In the genomic region with DNA sequence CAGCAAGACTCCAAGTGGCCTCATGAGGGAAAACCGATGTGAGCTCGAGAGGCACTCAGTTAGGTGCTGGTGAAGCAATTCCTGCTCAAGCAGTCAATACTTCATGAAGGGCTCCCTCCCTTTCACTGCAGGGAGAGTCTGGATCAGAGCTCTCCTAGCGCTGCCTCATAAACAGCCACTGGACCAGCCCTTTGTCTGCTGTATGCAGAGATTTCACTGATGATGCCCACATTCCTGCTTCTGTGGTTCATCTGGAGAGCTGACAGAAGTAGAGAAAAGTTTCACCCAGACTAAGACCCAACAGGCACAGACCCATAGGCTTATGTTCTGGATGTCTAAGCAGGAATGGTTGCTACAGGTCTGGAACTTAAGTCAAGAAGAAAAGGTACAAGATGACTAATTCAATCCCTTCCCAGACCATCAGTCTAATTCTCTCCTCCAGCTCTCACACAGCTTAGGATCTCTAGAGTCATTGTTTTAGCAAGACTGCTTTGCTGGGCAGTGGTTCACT, we compare ENCODE assay signal across 13 cellular contexts. TPM values are rescaled to one million over a fixed set of nuclear protein-coding genes. Genes with fewer than 3 reads are reported as not detected.
DNase-seq lines count a peak whose midpoint lies in the region; ATAC-seq, FAIRE-seq and TF ChIP-seq lines count a peak whose summit lies in the region.
"Had no signal": no experiment of that assay in that cellular context is flagged by ENCODE, and none has a peak within 500 bp of the region (broad histone marks: within the 10 kb centered on the region; RNA-seq: fewer than 3 reads in every experiment).

No MANE protein-coding gene starts in this region.

- ATAC-seq in activated T-helper 17 cell treated with anti-CD3 and anti-CD28 coated beads, Interleukin-2, amount 50 U/mL, for 72 hours (replicated peaks): no peak
- ATAC-seq: gastrocnemius medialis had no signal

- peak overlapping the region; percentile 99 for H3K27ac Mint-ChIP-seq in activated naive CD4-positive, alpha-beta T cell treated with anti-CD3 and anti-CD28 coated beads, Interleukin-2, amount 50 U/mL, for 24 hours
- H3K27ac Mint-ChIP-seq in activated T-helper 17 cell treated with anti-CD3 and anti-CD28 coated beads, Interleukin-2, amount 50 U/mL, for 72 hours: peak overlapping the region; percentile 93
- peak overlapping the region; percentile 93 to 97 (median 96) for H3K27ac Mint-ChIP-seq in immature natural killer cell
- peak overlapping the region; percentile 33 for H3K27ac Mint-ChIP-seq in type B pancreatic cell

- H3K36me3 Mint-ChIP-seq in activated naive CD4-positive, alpha-beta T cell treated with anti-CD3 and anti-CD28 coated beads, Interleukin-2, amount 50 U/mL, for 24 hours: peaks cover 27% of the 10 kb centered on the region
- peaks cover 96% of the 10 kb centered on the region for H3K36me3 Mint-ChIP-seq in activated T-helper 17 cell treated with anti-CD3 and anti-CD28 coated beads, Interleukin-2, amount 50 U/mL, for 72 hours (ENCODE audit: low read depth)
- peaks cover 57 to 80% (median 59%) of the 10 kb centered on the region in 3 donors for H3K36me3 Mint-ChIP-seq in immature natural killer cell
- peaks cover 4% of the 10 kb centered on the region for H3K36me3 Mint-ChIP-seq in type B pancreatic cell

- no peaks in the 10 kb centered on the region for H3K27me3 Mint-ChIP-seq in activated naive CD4-positive, alpha-beta T cell treated with anti-CD3 and anti-CD28 coated beads, Interleukin-2, amount 50 U/mL, for 24 hours
- no peaks in the 10 kb centered on the region for H3K27me3 Mint-ChIP-seq in activated T-helper 17 cell treated with anti-CD3 and anti-CD28 coated beads, Interleukin-2, amount 50 U/mL, for 72 hours
- H3K27me3 Mint-ChIP-seq in immature natural killer cell (ENCODE audit: low read depth in 3 of 3) (peaks cover 14 to 21% (median 16%) of the 10 kb centered on the region in 3 donors), type B pancreatic cell (peaks cover 7% of the 10 kb centered on the region)

- no peaks in the 10 kb centered on the region for H3K9me3 Mint-ChIP-seq in activated naive CD4-positive, alpha-beta T cell treated with anti-CD3 and anti-CD28 coated beads, Interleukin-2, amount 50 U/mL, for 24 hours
- no peaks in the 10 kb centered on the region for H3K9me3 Mint-ChIP-seq in activated T-helper 17 cell treated with anti-CD3 and anti-CD28 coated beads, Interleukin-2, amount 50 U/mL, for 72 hours
- peaks cover 0 to 2% (median 0%) of the 10 kb centered on the region in 6 donors for H3K9me3 Mint-ChIP-seq in immature natural killer cell
- H3K9me3 Mint-ChIP-seq in type B pancreatic cell: no peaks in the 10 kb centered on the region
- H3K9me3 Mint-ChIP-seq: nephron had no signal

- peak overlapping the region; percentile 81 for H3K4me3 Mint-ChIP-seq in activated naive CD4-positive, alpha-beta T cell treated with anti-CD3 and anti-CD28 coated beads, Interleukin-2, amount 50 U/mL, for 24 hours
- H3K4me3 Mint-ChIP-seq in activated T-helper 17 cell treated with anti-CD3 and anti-CD28 coated beads, Interleukin-2, amount 50 U/mL, for 72 hours: peak overlapping the region; percentile 86
- H3K4me3 Mint-ChIP-seq in immature natural killer cell: peak overlapping the region; percentile 96 to 99 (median 99)
- peak overlapping the region; percentile 56 for H3K4me3 Mint-ChIP-seq in type B pancreatic cell

- no peak for TF ChIP-seq CTCF in type B pancreatic cell (conservative IDR thresholded peaks at IDR 0.05)

- H3K4me1 Mint-ChIP-seq in activated naive CD4-positive, alpha-beta T cell treated with anti-CD3 and anti-CD28 coated beads, Interleukin-2, amount 50 U/mL, for 24 hours: peaks cover 86% of the 10 kb centered on the region
- peaks cover 51% of the 10 kb centered on the region for H3K4me1 Mint-ChIP-seq in activated T-helper 17 cell treated with anti-CD3 and anti-CD28 coated beads, Interleukin-2, amount 50 U/mL, for 72 hours
- H3K4me1 Mint-ChIP-seq in immature natural killer cell (peaks cover 83 to 85% of the 10 kb centered on the region in 2 donors), type B pancreatic cell (ENCODE audit: unreplicated experiment) (peaks cover 26% of the 10 kb centered on the region)

- FAIRE-seq in H54 (lab: Jason Lieb, UNC): no peak

- DNase-seq in activated naive CD4-positive, alpha-beta T cell treated with anti-CD3 and anti-CD28 coated beads, Interleukin-2, amount 50 U/mL, for 16 hours: no peak
- DNase-seq in immature natural killer cell (no peak), type B pancreatic cell (ENCODE audit: extremely low spot score, unreplicated experiment) (no peak), H54 (ENCODE audit: insufficient read length, low spot score) (no peak), DMS114 treated with DMSO at 0.1 percent for 48 hours (lab: John Stamatoyannopoulos, UW; ENCODE audit: unreplicated experiment) (no peak), KG1 (lab: John Stamatoyannopoulos, UW) (no peak)
- DNase-seq: colonic mucosa; gastrocnemius medialis; NCI-H446 treated with DMSO at 0.1 percent for 48 hours; stimulated activated CD4-positive, alpha-beta T cell treated with anti-CD3 and anti-CD28 coated beads, Interleukin-12 subunit alpha, Interleukin-12 subunit beta, amount 100 ng/mL, for 4 hours had no signal

- no peak for TF ChIP-seq POLR2A in H54 (IDR thresholded peaks at IDR 0.05; ENCODE audit: low read depth, low read length)

RNA-seq across cellular contexts. Expression of a gene that starts 4.0 kb away (rescaled TPM):
- 100 to 1,000 TPM; 199 to 269 TPM for total RNA-seq in activated T-helper 17 cell treated with anti-CD3 and anti-CD28 coated beads, Interleukin-2, amount 50 U/mL, for 72 hours
- polyA plus RNA-seq in immature natural killer cell: 1,000 to 10,000 TPM; 1,092 to 2,060 (median 1,799) TPM
- total RNA-seq in type B pancreatic cell (ENCODE audit: low replicate concordance): 70.4 and 104 TPM in 2 replicates

RNA-seq across cellular contexts. Expression of a gene that starts 27.8 kb away (rescaled TPM):
- 1 to 10 TPM in 1 of 2 donors, not detected in 1; 1.2 TPM for total RNA-seq in activated T-helper 17 cell treated with anti-CD3 and anti-CD28 coated beads, Interleukin-2, amount 50 U/mL, for 72 hours
- polyA plus RNA-seq in immature natural killer cell: not detected
- total RNA-seq in type B pancreatic cell (ENCODE audit: low replicate concordance): 2.8 TPM in 1 of 2 replicates, not detected in the other
- total RNA-seq: colonic mucosa, gastrocnemius medialis had no signal

RNA-seq across cellular contexts. Expression of a gene that starts 30.3 kb away (rescaled TPM):
- 1 to 10 TPM; 4.3 to 6.6 TPM for total RNA-seq in activated T-helper 17 cell treated with anti-CD3 and anti-CD28 coated beads, Interleukin-2, amount 50 U/mL, for 72 hours
- polyA plus RNA-seq in immature natural killer cell: 1 to 10 TPM in 1 of 3 donors, under 1 TPM in 2; 0.41 to 1.3 (median 0.52) TPM
- total RNA-seq in type B pancreatic cell (ENCODE audit: low replicate concordance): 2.4 and 3.7 TPM in 2 replicates

Comparison
In these comparisons a context has a peak if more than half of its experiments do, and no peak if none do; other contexts are left out.
1. H3K27ac Mint-ChIP-seq: peak in every context shown above with its lines; median percentile 99 in activated naive CD4-positive, alpha-beta T cell treated with anti-CD3 and anti-CD28 coated beads, Interleukin-2, amount 50 U/mL, for 24 hours; 96 in immature natural killer cell; 93 in activated T-helper 17 cell treated with anti-CD3 and anti-CD28 coated beads, Interleukin-2, amount 50 U/mL, for 72 hours; 33 in type B pancreatic cell.